In the genomic region with DNA sequence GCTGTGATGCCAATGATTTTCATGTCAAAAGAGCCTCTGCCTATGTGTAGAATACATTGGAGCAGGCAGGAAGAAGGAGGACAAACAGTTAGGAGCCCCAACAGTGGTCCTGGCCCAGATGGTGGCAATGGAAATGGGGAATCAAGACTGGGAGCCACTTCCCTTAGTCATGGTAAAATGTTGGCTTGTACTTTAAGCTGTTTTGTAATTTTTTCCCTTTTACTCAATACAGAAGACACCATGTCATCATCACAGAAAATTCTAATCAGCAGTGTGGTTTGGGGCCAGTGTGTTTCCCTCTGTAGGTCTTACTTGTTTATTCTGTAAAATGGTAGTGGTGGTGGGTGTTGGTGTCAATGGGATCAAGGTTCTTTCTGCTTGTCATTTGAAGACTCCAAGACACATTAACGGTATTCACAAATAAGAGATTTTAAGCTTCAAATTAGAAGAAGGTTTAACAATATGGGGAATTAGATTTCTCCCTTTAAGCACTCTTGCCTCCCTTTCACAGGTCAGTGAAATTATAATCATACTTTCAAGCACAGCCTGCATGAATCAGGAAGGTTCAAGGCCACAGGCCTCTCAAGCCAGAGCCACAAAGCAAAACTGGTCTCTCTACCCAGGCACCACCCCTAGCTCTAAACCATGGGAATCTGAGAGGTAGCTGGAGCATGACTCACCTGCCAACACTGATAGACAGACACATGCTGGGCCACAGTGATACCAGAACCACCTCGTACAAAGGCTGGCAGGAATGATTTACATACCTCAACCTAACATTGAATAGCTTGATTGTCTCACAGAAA, we compare ENCODE assay signal across 1 cellular context.
TF ChIP-seq lines count a peak whose summit lies in the region.

No MANE protein-coding gene starts in this region.

TF ChIP-seq in K562, 482 proteins besides CTCF, POLR2A, EP300 and RAD21 (continued from another document and continues in another):
- TF ChIP-seq U2AF1 (optimal IDR thresholded peaks at IDR 0.05; ENCODE audit: low read depth, low read length) (no peak), ATF4 (CRISPR knock-in tag; IDR thresholded peaks at IDR 0.05) (no peak), ZFP1 (CRISPR knock-in tag; IDR thresholded peaks at IDR 0.05) (no peak), CTBP1 (IDR thresholded peaks at IDR 0.05; ENCODE audit: borderline replicate concordance) (no peak; the same call in 1 of the 2 replicates), ZNF584 (CRISPR knock-in tag; IDR thresholded peaks at IDR 0.05; ENCODE audit: low read depth) (0 out of 2 replicates have a peak, but pooled peaks have one; percentile 23), PYGO2 (tag; IDR thresholded peaks at IDR 0.05) (no peak), ETS1 (conservative IDR thresholded peaks at IDR 0.05; ENCODE audit: control insufficient read depth, low read depth, low read length) (0 out of 2 replicates have a peak, but pooled peaks have one; percentile 34), ZNF124 (CRISPR knock-in tag; IDR thresholded peaks at IDR 0.05) (no peak), CBX2 (IDR thresholded peaks at IDR 0.05; ENCODE audit: insufficient read depth, low read length, poor library complexity, severe bottlenecking) (no peak), SRF (CRISPR knock-in tag; IDR thresholded peaks at IDR 0.05) (no peak), ZNF586 (CRISPR knock-in tag; conservative IDR thresholded peaks at IDR 0.05) (no peak), ZSCAN29 (IDR thresholded peaks at IDR 0.05) (no peak), ZNF436 (CRISPR knock-in tag; IDR thresholded peaks at IDR 0.05) (no peak), RFX7 (CRISPR knock-in tag; IDR thresholded peaks at IDR 0.05) (no peak), ZNF785 (CRISPR knock-in tag; IDR thresholded peaks at IDR 0.05) (no peak), POLR3A (IDR thresholded peaks at IDR 0.05; ENCODE audit: borderline replicate concordance, extremely low read depth, insufficient read depth, insufficient read length) (no peak), KAT7 (CRISPR knock-in tag; IDR thresholded peaks at IDR 0.05; ENCODE audit: borderline replicate concordance) (no peak), KDM4B (IDR thresholded peaks at IDR 0.05; ENCODE audit: borderline replicate concordance in 2 of 2, low read depth in 1 of 2) (no peak), TOE1 (IDR thresholded peaks at IDR 0.05; ENCODE audit: borderline replicate concordance) (no peak), TOE1 (CRISPR knock-in tag; IDR thresholded peaks at IDR 0.05; ENCODE audit: borderline replicate concordance, low read depth) (no peak), E2F8 (IDR thresholded peaks at IDR 0.05; ENCODE audit: low read depth, partially characterized antibody) (no peak), ZBTB43 (CRISPR knock-in tag; IDR thresholded peaks at IDR 0.05) (no peak), ERF (CRISPR knock-in tag; IDR thresholded peaks at IDR 0.05) (no peak), NR1H2 (CRISPR knock-in tag; IDR thresholded peaks at IDR 0.05) (no peak), EP400 (IDR thresholded peaks at IDR 0.05) (no peak), ZNF354B (CRISPR knock-in tag; IDR thresholded peaks at IDR 0.05) (no peak), ZNF444 (CRISPR knock-in tag; IDR thresholded peaks at IDR 0.05) (no peak), SRSF7 (optimal IDR thresholded peaks at IDR 0.05; ENCODE audit: low read depth, low read length) (no peak), ATF6 (CRISPR knock-in tag; IDR thresholded peaks at IDR 0.05) (no peak), CBX8 (IDR thresholded peaks at IDR 0.05; ENCODE audit: borderline replicate concordance, extremely low read depth, low read depth, low read length, poor library complexity, severe bottlenecking) (no peak), ZNF668 (CRISPR knock-in tag; IDR thresholded peaks at IDR 0.05) (no peak), NEUROD1 (IDR thresholded peaks at IDR 0.05; ENCODE audit: borderline replicate concordance, low read depth, low read length, partially characterized antibody) (peak; percentile 69), CBX3 (IDR thresholded peaks at IDR 0.05; ENCODE audit: borderline replicate concordance in 1 of 2, low read length in 2 of 2) (no peak), ZC3H11A (IDR thresholded peaks at IDR 0.05; ENCODE audit: low read depth, low read length) (no peak), ZBTB8A (IDR thresholded peaks at IDR 0.05; ENCODE audit: partially characterized antibody) (no peak), ZNF24 (IDR thresholded peaks at IDR 0.05) (no peak), RBM15 (IDR thresholded peaks at IDR 0.05; ENCODE audit: insufficient read depth, low read length) (no peak), KLF6 (CRISPR knock-in tag; IDR thresholded peaks at IDR 0.05; ENCODE audit: borderline replicate concordance) (no peak)
- TF ChIP-seq, protein P1, sequence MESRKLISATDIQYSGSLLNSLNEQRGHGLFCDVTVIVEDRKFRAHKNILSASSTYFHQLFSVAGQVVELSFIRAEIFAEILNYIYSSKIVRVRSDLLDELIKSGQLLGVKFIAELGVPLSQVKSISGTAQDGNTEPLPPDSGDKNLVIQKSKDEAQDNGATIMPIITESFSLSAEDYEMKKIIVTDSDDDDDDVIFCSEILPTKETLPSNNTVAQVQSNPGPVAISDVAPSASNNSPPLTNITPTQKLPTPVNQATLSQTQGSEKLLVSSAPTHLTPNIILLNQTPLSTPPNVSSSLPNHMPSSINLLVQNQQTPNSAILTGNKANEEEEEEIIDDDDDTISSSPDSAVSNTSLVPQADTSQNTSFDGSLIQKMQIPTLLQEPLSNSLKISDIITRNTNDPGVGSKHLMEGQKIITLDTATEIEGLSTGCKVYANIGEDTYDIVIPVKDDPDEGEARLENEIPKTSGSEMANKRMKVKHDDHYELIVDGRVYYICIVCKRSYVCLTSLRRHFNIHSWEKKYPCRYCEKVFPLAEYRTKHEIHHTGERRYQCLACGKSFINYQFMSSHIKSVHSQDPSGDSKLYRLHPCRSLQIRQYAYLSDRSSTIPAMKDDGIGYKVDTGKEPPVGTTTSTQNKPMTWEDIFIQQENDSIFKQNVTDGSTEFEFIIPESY (CRISPR knock-in tag; IDR thresholded peaks at IDR 0.05): no peak
- TF ChIP-seq, protein P2, sequence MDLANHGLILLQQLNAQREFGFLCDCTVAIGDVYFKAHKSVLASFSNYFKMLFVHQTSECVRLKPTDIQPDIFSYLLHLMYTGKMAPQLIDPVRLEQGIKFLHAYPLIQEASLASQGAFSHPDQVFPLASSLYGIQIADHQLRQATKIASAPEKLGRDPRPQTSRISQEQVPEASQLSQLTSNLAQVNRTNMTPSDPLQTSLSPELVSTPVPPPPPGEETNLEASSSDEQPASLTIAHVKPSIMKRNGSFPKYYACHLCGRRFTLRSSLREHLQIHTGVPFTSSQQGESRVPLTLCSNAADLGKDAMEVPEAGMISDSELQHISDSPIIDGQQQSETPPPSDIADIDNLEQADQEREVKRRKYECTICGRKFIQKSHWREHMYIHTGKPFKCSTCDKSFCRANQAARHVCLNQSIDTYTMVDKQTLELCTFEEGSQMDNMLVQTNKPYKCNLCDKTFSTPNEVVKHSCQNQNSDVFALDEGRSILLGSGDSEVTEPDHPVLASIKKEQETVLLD (IDR thresholded peaks at IDR 0.05): no peak
- TF ChIP-seq, protein P3, sequence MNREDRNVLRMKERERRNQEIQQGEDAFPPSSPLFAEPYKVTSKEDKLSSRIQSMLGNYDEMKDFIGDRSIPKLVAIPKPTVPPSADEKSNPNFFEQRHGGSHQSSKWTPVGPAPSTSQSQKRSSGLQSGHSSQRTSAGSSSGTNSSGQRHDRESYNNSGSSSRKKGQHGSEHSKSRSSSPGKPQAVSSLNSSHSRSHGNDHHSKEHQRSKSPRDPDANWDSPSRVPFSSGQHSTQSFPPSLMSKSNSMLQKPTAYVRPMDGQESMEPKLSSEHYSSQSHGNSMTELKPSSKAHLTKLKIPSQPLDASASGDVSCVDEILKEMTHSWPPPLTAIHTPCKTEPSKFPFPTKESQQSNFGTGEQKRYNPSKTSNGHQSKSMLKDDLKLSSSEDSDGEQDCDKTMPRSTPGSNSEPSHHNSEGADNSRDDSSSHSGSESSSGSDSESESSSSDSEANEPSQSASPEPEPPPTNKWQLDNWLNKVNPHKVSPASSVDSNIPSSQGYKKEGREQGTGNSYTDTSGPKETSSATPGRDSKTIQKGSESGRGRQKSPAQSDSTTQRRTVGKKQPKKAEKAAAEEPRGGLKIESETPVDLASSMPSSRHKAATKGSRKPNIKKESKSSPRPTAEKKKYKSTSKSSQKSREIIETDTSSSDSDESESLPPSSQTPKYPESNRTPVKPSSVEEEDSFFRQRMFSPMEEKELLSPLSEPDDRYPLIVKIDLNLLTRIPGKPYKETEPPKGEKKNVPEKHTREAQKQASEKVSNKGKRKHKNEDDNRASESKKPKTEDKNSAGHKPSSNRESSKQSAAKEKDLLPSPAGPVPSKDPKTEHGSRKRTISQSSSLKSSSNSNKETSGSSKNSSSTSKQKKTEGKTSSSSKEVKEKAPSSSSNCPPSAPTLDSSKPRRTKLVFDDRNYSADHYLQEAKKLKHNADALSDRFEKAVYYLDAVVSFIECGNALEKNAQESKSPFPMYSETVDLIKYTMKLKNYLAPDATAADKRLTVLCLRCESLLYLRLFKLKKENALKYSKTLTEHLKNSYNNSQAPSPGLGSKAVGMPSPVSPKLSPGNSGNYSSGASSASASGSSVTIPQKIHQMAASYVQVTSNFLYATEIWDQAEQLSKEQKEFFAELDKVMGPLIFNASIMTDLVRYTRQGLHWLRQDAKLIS (CRISPR knock-in tag; IDR thresholded peaks at IDR 0.05): no peak
